In genomic region chr15:65286704-65287514, GRCh38 we compare ENCODE assay signal across 8 cellular contexts. TPM values are rescaled to one million over a fixed set of nuclear protein-coding genes. Genes with fewer than 3 reads are reported as not detected.
A peak's percentile ranks its signal among the peaks of the same experiment; 100 is the strongest.
DNase-seq lines count a peak whose midpoint lies in the region; ATAC-seq and TF ChIP-seq lines count a peak whose summit lies in the region.

Gene PARP16 (minus strand): TSS chr15:65286883. CDS start chr15:65286426, 457 bp downstream.

- intact Hi-C loops in Caco-2 (cut with micrococcal nuclease; ENCODE audit: unreplicated experiment) = loop anchor here (1.0 kb wide), 1 partner anchor 9 kb away; no protein-coding TSS in a partner anchor

- H3K56ac ChIP-seq in mesendoderm (ENCODE audit: low read length) = peak within 1 kb of the TSS; percentile 96

- H3K9me3 Mint-ChIP-seq in Caco-2 (ENCODE audit: unreplicated experiment) = no peaks in the 10 kb centered on the region

- peaks cover 14% of the 10 kb centered on the region for H3K36me3 Mint-ChIP-seq in Caco-2 (ENCODE audit: insufficient read depth, unreplicated experiment)

- H3K4me2 ChIP-seq in mesendoderm (ENCODE audit: low read length) = peak within 1 kb of the TSS; percentile 86

- H3K4me1 ChIP-seq in Caco-2 = peaks cover 32% of the 10 kb centered on the region
- peaks cover 6% of the 10 kb centered on the region for H3K4me1 ChIP-seq in mesendoderm (ENCODE audit: control insufficient read depth, low read depth, low read length)

- no peaks in the 10 kb centered on the region for H3K36me3 ChIP-seq in Caco-2 (ENCODE audit: control insufficient read depth, insufficient read depth, low read length)
- H3K36me3 ChIP-seq in mesendoderm (ENCODE audit: control insufficient read depth, insufficient read depth, low read length) = no peaks in the 10 kb centered on the region

- peak; percentile 89 for ATAC-seq in GM21360 (IDR thresholded peaks at IDR 0.05; ENCODE audit: unreplicated experiment)

- POLR2A ChIA-PET in Caco-2 (lab: Charles Lee) = interaction anchor here (0.6 to 2.2 kb wide), 9 partner anchors 11 to 483 kb away, joined by 3 to 14 read pairs (median 9); partner anchors contain the start of genes CLPX and RNU5B-1

- H3K23ac ChIP-seq in mesendoderm (ENCODE audit: low read length) = peak within 1 kb of the TSS; percentile 90

- peaks cover 31% of the 10 kb centered on the region for H3K4me1 Mint-ChIP-seq in Caco-2 (ENCODE audit: low read depth, unreplicated experiment)

- H2BK15ac ChIP-seq in mesendoderm (replicated peaks; ENCODE audit: low read depth) = no peak within 1 kb of the TSS

- H2AK5ac ChIP-seq in mesendoderm (ENCODE audit: low read length) = peak within 1 kb of the TSS; percentile 97

- peak in 1 of 2 experiments; percentile 31 for TF ChIP-seq CTCF in Caco-2 (IDR thresholded peaks at IDR 0.05; ENCODE audit: insufficient read depth in 1 of 2, low read depth in 1 of 2, low read length in 1 of 2, severe bottlenecking in 1 of 2, unreplicated experiment in 1 of 2)

- H3K27me3 Mint-ChIP-seq in Caco-2 (ENCODE audit: insufficient read depth, unreplicated experiment) = no peaks in the 10 kb centered on the region

- no peaks in the 10 kb centered on the region for H3K79me2 ChIP-seq in mesendoderm (ENCODE audit: control insufficient read depth, insufficient read depth, low read length)

- no peaks in the 10 kb centered on the region for H3K9me3 ChIP-seq in Caco-2

- H3K27me3 ChIP-seq in Caco-2 (replicated peaks; ENCODE audit: control insufficient read depth, insufficient read depth, low read length) (no peaks in the 10 kb centered on the region), mesendoderm (ENCODE audit: insufficient read depth, low read length, poor library complexity) (no peaks in the 10 kb centered on the region)

- peak within 1 kb of the TSS; percentile 70 for H3K27ac Mint-ChIP-seq in Caco-2 (ENCODE audit: unreplicated experiment)

- H2BK5ac ChIP-seq in mesendoderm (ENCODE audit: low read length) = peak within 1 kb of the TSS; percentile 55

- H3K79me1 ChIP-seq in mesendoderm (ENCODE audit: low read length) = no peaks in the 10 kb centered on the region

- H3K27ac ChIP-seq in mesendoderm (ENCODE audit: low read depth, low read length) = peak within 1 kb of the TSS; percentile 67

- peak within 1 kb of the TSS; percentile 61 for H3K18ac ChIP-seq in mesendoderm (ENCODE audit: low read length)

- H3K4me3 ChIP-seq in Caco-2 (ENCODE audit: low read depth, low read length) (peak within 1 kb of the TSS; percentile 61), mesendoderm (ENCODE audit: low read length) (peak within 1 kb of the TSS; percentile 55)

- H4K8ac ChIP-seq in mesendoderm (ENCODE audit: low read depth, low read length) = no peak within 1 kb of the TSS

- BruUV-seq in Caco-2 (replicated peaks; lab: Mats Ljungman, UMichigan) = TSS peak; percentile 69

- peak within 1 kb of the TSS; percentile 97 for H4K5ac ChIP-seq in mesendoderm (ENCODE audit: low read length)

- peak within 1 kb of the TSS; percentile 75 for H3K4ac ChIP-seq in mesendoderm (ENCODE audit: low read depth, low read length)

- H3K4me3 Mint-ChIP-seq in Caco-2 (ENCODE audit: unreplicated experiment) = peak within 1 kb of the TSS; percentile 86

- WGBS in mesendoderm (ENCODE audit: extremely low coverage, insufficient coverage, low lambda C conversion rate) = no CpG with 5 or more reads among the region's 62 CpGs

- peak within 1 kb of the TSS; percentile 90 for H3K9ac ChIP-seq in mesendoderm (ENCODE audit: low read length)

- CTCF ChIA-PET in Caco-2 (lab: Charles Lee) = interaction anchor here (0.6 to 2.5 kb wide), 10 partner anchors 8 to 546 kb away, joined by 3 to 17 read pairs (median 6); partner anchors contain the start of genes CLPX and RNU5B-1

- DNase-seq in Caco-2 (peak; percentile 92 to 93), HT-29 (ENCODE audit: low spot score) (peak; percentile 90), mesendoderm (peak; percentile 96)
- DNase-seq in NK-92 treated with Interleukin-12 subunit alpha and Interleukin-12 subunit beta, amount 100 ng/mL, for 24 hours (lab: John Stamatoyannopoulos, UW) = peak; percentile 95
- peak; percentile 96 for DNase-seq in activated CD8-positive, alpha-beta memory T cell treated with anti-CD3 and anti-CD28 coated beads for 24 hours
- DNase-seq in effector CD8-positive, alpha-beta T cell (lab: John Stamatoyannopoulos, UW) = peak; percentile 85
- DNase-seq in stimulated activated CD8-positive, alpha-beta memory T cell treated with anti-CD3 and anti-CD28 coated beads, Interleukin-15, amount 100 ng/mL, for 1 hour (ENCODE audit: low read depth) = peak; percentile 82

- H2BK120ac ChIP-seq in mesendoderm (ENCODE audit: low read depth, low read length) = no peak within 1 kb of the TSS

RNA-seq across cellular contexts. Expression of gene PARP16, which starts in this region (rescaled TPM):
- 6.9 and 9.5 TPM in 2 replicates for total RNA-seq in Caco-2 (2022)
- 4.6 and 6.7 TPM in 2 replicates for total RNA-seq in HT-29 (2014; rRNA removed; shearing (Covaris generic))
- 3.0 TPM for polyA plus RNA-seq in mesendoderm (2013, experiment 1 of 2)
- polyA plus RNA-seq in mesendoderm (2013, experiment 2 of 2) = 3.0 TPM

Comparison
In these comparisons a context has a peak if more than half of its experiments do, and no peak if none do; other contexts are left out.
1. Peak in every context shown above with its lines: DNase-seq, ATAC-seq, H3K4me3 ChIP-seq and H3K27ac ChIP-seq.